ENCODE assay signal across 8 cellular contexts in the genomic region with DNA sequence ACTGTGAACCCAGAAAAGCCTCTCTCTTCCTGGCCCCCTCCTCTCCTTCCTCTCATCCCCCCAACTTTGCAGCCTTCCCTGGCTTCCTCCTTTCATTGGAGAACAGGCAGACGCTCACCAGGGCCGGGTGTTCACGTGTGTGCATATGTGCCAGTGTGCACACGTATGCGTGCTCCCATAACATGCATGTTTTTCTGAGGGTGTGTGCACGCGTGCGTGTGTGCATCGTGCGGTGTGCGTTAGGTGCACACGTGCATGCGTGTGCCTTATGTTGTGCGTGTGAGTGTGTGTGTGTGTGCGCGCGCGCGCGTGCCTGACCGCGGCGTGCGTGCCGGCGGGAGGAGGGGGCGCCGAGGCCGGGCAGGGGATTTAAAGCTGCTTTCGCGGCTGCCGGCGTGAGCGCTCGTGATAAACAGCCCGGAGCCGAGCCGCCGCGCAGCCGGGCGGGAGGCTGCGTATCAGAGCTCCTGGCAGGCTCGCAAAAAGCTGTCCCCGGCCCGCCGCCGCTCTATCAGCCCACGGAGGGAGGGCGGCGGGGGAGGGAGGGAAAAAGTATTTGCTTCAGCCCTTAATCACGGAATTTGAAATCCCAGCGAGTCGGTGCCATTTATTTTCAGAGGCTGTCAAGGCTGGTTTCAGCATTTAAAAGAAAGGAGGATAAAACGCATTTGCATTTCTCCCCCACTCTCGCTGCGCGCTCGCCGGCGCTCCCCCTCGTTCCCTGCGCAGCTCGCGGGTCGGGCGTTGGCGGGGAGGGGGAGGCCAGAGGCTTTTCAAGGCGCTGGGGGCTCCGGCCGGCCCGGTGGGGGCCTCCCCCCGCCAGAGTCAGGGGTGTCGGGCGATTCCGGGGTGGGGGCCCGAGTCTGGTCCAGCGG.
DNase-seq lines count a peak whose midpoint lies in the region; ATAC-seq and TF ChIP-seq lines count a peak whose summit lies in the region.

No MANE protein-coding gene starts in this region.

- H4K20me1 ChIP-seq in mammary epithelial cell (ENCODE audit: insufficient read depth, low read length): no peaks in the 10 kb centered on the region

- peaks cover 19% of the 10 kb centered on the region for H3K27me3 ChIP-seq in mammary epithelial cell (ENCODE audit: insufficient read depth, low read length)
- peaks cover 10 to 23% (median 12%) of the 10 kb centered on the region in 3 donors for H3K27me3 ChIP-seq in skeletal muscle tissue (ENCODE audit: control insufficient read depth in 3 of 3, insufficient read depth in 3 of 3, low read length in 3 of 3)

- TF ChIP-seq CTCF in mammary epithelial cell (conservative IDR thresholded peaks at IDR 0.05 in 1 of 2, IDR thresholded peaks at IDR 0.05 in 1 of 2; ENCODE audit: extremely low read depth in 1 of 2, insufficient read depth in 1 of 2, low read depth in 1 of 2, low read length in 2 of 2): no peak

- intact Hi-C loops in mammary epithelial cell (cut with micrococcal nuclease): no loop called here

- WGBS in mammary epithelial cell (ENCODE audit: low coverage, missing lambda C conversion rate): 6% methylated on average over 63 of the region's 78 CpGs

- H3K79me2 ChIP-seq in mammary epithelial cell (ENCODE audit: insufficient read depth, low read length): no peaks in the 10 kb centered on the region

- H3K9me3 ChIP-seq in SK-N-MC (ENCODE audit: low read depth, low read length) (no peaks in the 10 kb centered on the region), mammary epithelial cell (replicated peaks; ENCODE audit: insufficient read depth, low read length) (peaks cover 4% of the 10 kb centered on the region), skeletal muscle tissue (ENCODE audit: control insufficient read depth in 3 of 3, low read length in 3 of 3) (no peaks in the 10 kb centered on the region)

- H3K27ac ChIP-seq in SK-N-MC (peak overlapping the region; percentile 83), mammary epithelial cell (ENCODE audit: insufficient read depth, low read depth, low read length) (no peak overlapping the region), skeletal muscle tissue (ENCODE audit: low read depth, low read length) (peak overlapping the region; percentile 19)

- DNase-seq in NCI-H2196 (lab: John Stamatoyannopoulos, UW; ENCODE audit: unreplicated experiment) (peak; percentile 25), NCI-H2196 treated with DMSO at 0.1 percent for 48 hours (lab: John Stamatoyannopoulos, UW; ENCODE audit: unreplicated experiment) (no peak), SK-N-MC (ENCODE audit: low read depth, low spot score) (no peak), mammary epithelial cell (peak; percentile 12), iris pigment epithelial cell (ENCODE audit: low read depth) (peak; percentile 67), amniotic stem cell (lab: John Stamatoyannopoulos, UW) (no peak)

- dilution Hi-C loops in mammary epithelial cell (cut with HindIII; ENCODE audit: low sequenced_read_pairs): no loop called here

- H2AFZ ChIP-seq in mammary epithelial cell (ENCODE audit: low read depth, low read length): peak overlapping the region; percentile 35

- H3K4me3 ChIP-seq in SK-N-MC (peak overlapping the region; percentile 82), mammary epithelial cell (replicated peaks in 1 of 3; ENCODE audit: insufficient read depth in 1 of 3, low read depth in 2 of 3, low read length in 3 of 3) (peak overlapping the region; percentile 24 to 42 (median 42)), skeletal muscle tissue (ENCODE audit: low read length in 3 of 3) (peak overlapping the region; percentile 73 to 81 (median 74))

- ATAC-seq in HG02852 (IDR thresholded peaks at IDR 0.05; ENCODE audit: unreplicated experiment): no peak

- CTCF ChIA-PET in mammary epithelial cell (lab: Charles Lee; ENCODE audit: low non-redundant PET): interaction anchor here (0.6 kb wide), 1 partner anchor 183 kb away, joined by 4 read pairs; no protein-coding TSS in a partner anchor

- BruUV-seq in mammary epithelial cell (replicated peaks; lab: Mats Ljungman, UMichigan): no TSS peak

- in situ Hi-C loops in mammary epithelial cell (cut with MboI; ENCODE audit: low sequenced_read_pairs in 2 of 2): no loop called here

- H3K4me1 ChIP-seq in mammary epithelial cell (ENCODE audit: insufficient read depth, low read length) (peaks cover 7% of the 10 kb centered on the region), skeletal muscle tissue (ENCODE audit: control insufficient read depth in 3 of 3, insufficient read depth in 3 of 3, low read length in 3 of 3) (peaks cover 18 to 30% (median 18%) of the 10 kb centered on the region in 3 donors)

- H3K36me3 ChIP-seq in SK-N-MC (ENCODE audit: insufficient read depth, low read length) (no peaks in the 10 kb centered on the region), mammary epithelial cell (ENCODE audit: insufficient read depth, low read length) (no peaks in the 10 kb centered on the region), skeletal muscle tissue (ENCODE audit: control insufficient read depth in 3 of 3, insufficient read depth in 3 of 3, low read length in 3 of 3) (no peaks in the 10 kb centered on the region)

- H3K4me2 ChIP-seq in mammary epithelial cell (ENCODE audit: insufficient read depth, low read depth, low read length): peak overlapping the region; percentile 85

- H3K9ac ChIP-seq in SK-N-MC (ENCODE audit: insufficient read length): peak overlapping the region; percentile 76
- H3K9ac ChIP-seq in mammary epithelial cell (ENCODE audit: insufficient read depth, low read length): no peak overlapping the region
- H3K9ac ChIP-seq in skeletal muscle tissue (ENCODE audit: low read depth in 1 of 3, low read length in 3 of 3): peak overlapping the region; percentile 46 to 82 (median 57)

Comparison
In these comparisons a context has a peak if more than half of its experiments do, and no peak if none do; other contexts are left out.
1. DNase-seq: peak in NCI-H2196 (single experiment), mammary epithelial cell (single experiment) and iris pigment epithelial cell (single experiment); none in NCI-H2196 treated with DMSO at 0.1 percent for 48 hours (single experiment), SK-N-MC (single experiment) and amniotic stem cell (single experiment).
2. Peak in every context shown above with its lines, with median percentiles within 50 percentile points of each other: H3K4me3 ChIP-seq.